ENCODE assay signal across 8 cellular contexts in the genomic region with DNA sequence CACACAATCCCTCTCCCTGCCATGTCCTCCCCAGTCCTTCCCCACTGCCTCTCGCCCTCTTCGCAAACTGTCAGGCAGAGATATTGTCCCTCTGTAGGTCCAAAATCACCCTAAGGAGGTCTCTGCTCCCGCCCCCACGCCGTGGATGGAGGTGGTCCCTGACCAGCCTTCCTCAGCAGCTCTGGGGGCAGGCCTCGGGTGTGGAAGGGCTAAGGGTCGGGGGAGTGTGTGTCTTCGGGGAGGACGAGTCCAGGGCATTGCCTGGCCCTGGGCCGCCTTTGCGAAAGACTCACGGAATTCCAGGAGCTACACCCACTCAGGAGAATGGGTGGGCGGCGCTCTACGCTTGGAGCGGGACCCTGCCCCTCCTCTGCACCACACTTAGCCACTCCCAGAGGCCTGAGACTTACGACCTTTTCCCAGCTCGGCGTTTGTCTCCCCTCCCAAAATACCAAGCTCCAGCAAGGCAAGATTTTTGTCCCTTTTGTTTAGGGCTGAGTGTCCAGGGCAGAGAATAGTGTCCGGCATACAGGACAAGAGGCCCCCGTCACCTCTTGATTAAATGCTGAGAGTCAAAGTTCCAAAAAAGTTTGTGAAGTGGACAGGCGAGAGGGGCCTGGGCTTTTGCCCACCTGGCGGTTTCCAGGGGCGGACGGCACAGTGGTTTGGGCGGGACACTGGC. TPM values are rescaled to one million over a fixed set of nuclear protein-coding genes. Genes with fewer than 3 reads are reported as not detected.
DNase-seq lines count a peak whose midpoint lies in the region; ATAC-seq and TF ChIP-seq lines count a peak whose summit lies in the region.

No MANE protein-coding gene starts in this region.

- no peak for TF ChIP-seq CTCF in sigmoid colon (IDR thresholded peaks at IDR 0.05)

- no peak for TF ChIP-seq POLR2A in sigmoid colon (IDR thresholded peaks at IDR 0.05)

- peak overlapping the region; percentile 47; the same call in 1 of the 2 replicates for H3K4me3 ChIP-seq in iPS DF 6.9 (ENCODE audit: low read length)
- H3K4me3 ChIP-seq in sigmoid colon: peak overlapping the region; percentile 66 to 97 (median 78)

- H3K9me3 Mint-ChIP-seq in activated naive CD8-positive, alpha-beta T cell (ENCODE audit: low read depth): no peaks in the 10 kb centered on the region

- DNase-seq in AG08395 (ENCODE audit: low spot score) (peak; percentile 44), HT1080 (ENCODE audit: low read depth) (peak; percentile 59), iPS DF 6.9 (ENCODE audit: low read depth, low spot score) (no peak), sigmoid colon (peak; percentile 90), germinal center (ENCODE audit: low spot score) (no peak), NCI-H2029 (lab: John Stamatoyannopoulos, UW) (no peak)

- no peaks in the 10 kb centered on the region for H3K36me3 ChIP-seq in iPS DF 6.9 (ENCODE audit: control insufficient read depth, insufficient read depth, low read length)
- no peaks in the 10 kb centered on the region for H3K36me3 ChIP-seq in sigmoid colon

- peaks cover 22% of the 10 kb centered on the region for H3K27me3 Mint-ChIP-seq in activated naive CD8-positive, alpha-beta T cell

- peaks cover 10% of the 10 kb centered on the region for H3K4me1 Mint-ChIP-seq in activated naive CD8-positive, alpha-beta T cell (ENCODE audit: low read depth)

- H3K27ac ChIP-seq in iPS DF 6.9 (ENCODE audit: low read length) (no peak overlapping the region), sigmoid colon (peak overlapping the region; percentile 73 to 85 (median 82))

- TF ChIP-seq EP300 in sigmoid colon (IDR thresholded peaks at IDR 0.05): no peak

- H3K27me3 ChIP-seq in iPS DF 6.9 (ENCODE audit: control insufficient read depth, insufficient read depth, low read length) (no peaks in the 10 kb centered on the region), sigmoid colon (no peaks in the 10 kb centered on the region)

- no peaks in the 10 kb centered on the region for H3K9me3 ChIP-seq in iPS DF 6.9 (ENCODE audit: control insufficient read depth, insufficient read depth, low read length)
- H3K9me3 ChIP-seq in sigmoid colon: no peaks in the 10 kb centered on the region

- H3K4me1 ChIP-seq in iPS DF 6.9 (ENCODE audit: control insufficient read depth, insufficient read depth, low read length) (no peaks in the 10 kb centered on the region), sigmoid colon (peaks cover 0 to 12% (median 4%) of the 10 kb centered on the region in 4 donors)

- H3K4me3 Mint-ChIP-seq in activated naive CD8-positive, alpha-beta T cell: peak overlapping the region; percentile 74

- intact Hi-C loops in sigmoid colon (cut with DNase I): no loop called here

- no peak for ATAC-seq in GM19452 (IDR thresholded peaks at IDR 0.05; ENCODE audit: unreplicated experiment)

- WGBS in iPS DF 6.9 (ENCODE audit: insufficient coverage, insufficient read length): no CpG with 5 or more reads among the region's 26 CpGs
- WGBS in sigmoid colon, 2 donors: 12 to 15% methylated on average over 26 of the region's 26 CpGs

- H3K27ac Mint-ChIP-seq in activated naive CD8-positive, alpha-beta T cell: no peak overlapping the region

- H3K36me3 Mint-ChIP-seq in activated naive CD8-positive, alpha-beta T cell: no peaks in the 10 kb centered on the region

RNA-seq across cellular contexts. Expression of a gene that starts 0.9 kb away (rescaled TPM):
- 105 and 106 TPM in 2 replicates for total RNA-seq in HT1080 (2014; rRNA removed; shearing (Covaris generic))
- 135 and 144 TPM in 2 replicates for polyA plus RNA-seq in HT1080 (2015; cell fraction: cytosol; rRNA removed)
- 204 and 220 TPM in 2 replicates for polyA plus RNA-seq in HT1080 (2015; cell fraction: nucleus; rRNA removed)
- total RNA-seq in sigmoid colon: 10 to 100 TPM; 32.0 to 49.9 (median 41.0) TPM
- polyA plus RNA-seq in sigmoid colon: 10 to 100 TPM; 21.7 to 37.4 (median 24.6) TPM

Comparison
In these comparisons a context has a peak if more than half of its experiments do, and no peak if none do; other contexts are left out.
1. DNase-seq: peak in AG08395 (single experiment), HT1080 (single experiment) and sigmoid colon (single experiment); none in iPS DF 6.9 (single experiment), germinal center (single experiment) and NCI-H2029 (single experiment).